7 cellular contexts compared by ENCODE assay signal in genomic region chrX:41559235-41559634, GRCh38.
A peak's percentile ranks its signal among the peaks of the same experiment; 100 is the strongest.
DNase-seq lines count a peak whose midpoint lies in the region; ATAC-seq, FAIRE-seq and TF ChIP-seq lines count a peak whose summit lies in the region.

No MANE protein-coding gene starts in this region.

- H3K36me3 ChIP-seq in GM23338 (ENCODE audit: insufficient read depth) (no peaks in the 10 kb centered on the region), endothelial cell of umbilical vein (ENCODE audit: control insufficient read depth in 2 of 2, extremely low read depth in 1 of 2, insufficient read depth in 2 of 2, low read length in 2 of 2) (no peaks in the 10 kb centered on the region)

- peak; percentile 18 for FAIRE-seq in endothelial cell of umbilical vein (lab: Jason Lieb, UNC)

- no peak for DNase-seq in GM23338 (ENCODE audit: low spot score)
- peak; percentile 72 for DNase-seq in SIG-M5 treated with dmso at 0.1 percent for 504 hours (lab: John Stamatoyannopoulos, UW; ENCODE audit: unreplicated experiment)
- no peak for DNase-seq in endothelial cell of umbilical vein (ENCODE audit: low read depth, low spot score)
- DNase-seq in pons (ENCODE audit: low spot score), result peak; percentile 32
- DNase-seq in NCI-H748 treated with DMSO at 0.1 percent for 48 hours (lab: John Stamatoyannopoulos, UW), result no peak
- DNase-seq in activated effector memory CD4-positive, alpha-beta T cell treated with Interleukin-2 at 50 U/mL for 16 hours, result no peak
- DNase-seq in NCI-H1436 treated with DMSO at 0.1 percent for 48 hours (lab: John Stamatoyannopoulos, UW), result no peak

- peak overlapping the region; percentile 59; the same call in 1 of the 2 replicates for H3K27ac Mint-ChIP-seq in GM23338

- H3K4me2 ChIP-seq in GM23338 (no peak overlapping the region), endothelial cell of umbilical vein (ENCODE audit: insufficient read depth, low read length) (no peak overlapping the region)

- CTCF ChIA-PET in endothelial cell of umbilical vein (lab: Charles Lee), result interaction anchor here (1.1 to 1.6 kb wide), 2 partner anchors 200 to 222 kb away, joined by 5 to 35 read pairs; no protein-coding TSS in a partner anchor

- H3K4me3 ChIP-seq in GM23338 (no peak overlapping the region), endothelial cell of umbilical vein (replicated peaks in 1 of 3; ENCODE audit: insufficient read depth in 1 of 3, low read depth in 1 of 3, low read length in 3 of 3) (no peak overlapping the region)

- no peaks in the 10 kb centered on the region for H3K27me3 ChIP-seq in GM23338 (ENCODE audit: insufficient read depth)
- H3K27me3 ChIP-seq in endothelial cell of umbilical vein (ENCODE audit: control insufficient read depth in 2 of 2, insufficient read depth in 2 of 2, low read length in 2 of 2), result no peaks in the 10 kb centered on the region

- dilution Hi-C loops in endothelial cell of umbilical vein (cut with MboI; ENCODE audit: extremely low pct_ligation_motif_present, low sequenced_read_pairs), result no loop called here

- intact Hi-C loops in endothelial cell of umbilical vein (cut with micrococcal nuclease), result loop anchor here (1.0 to 2.0 kb wide), 3 partner anchors 200 to 2000 kb away; partner anchors contain the start of gene CASK

- ATAC-seq in GM23338, result no peak

- peaks cover 5% of the 10 kb centered on the region; the same call in 2 of the 3 replicates for H3K4me1 Mint-ChIP-seq in GM23338

- no peak overlapping the region for H3K9ac ChIP-seq in endothelial cell of umbilical vein (replicated peaks; ENCODE audit: extremely low read depth, insufficient read depth, low read length)

- H3K79me2 ChIP-seq in GM23338 (replicated peaks; ENCODE audit: insufficient read depth) (no peaks in the 10 kb centered on the region), endothelial cell of umbilical vein (ENCODE audit: control insufficient read depth, insufficient read depth, low read length) (no peaks in the 10 kb centered on the region)

- no peak overlapping the region for H3K27ac ChIP-seq in GM23338 (ENCODE audit: low read depth)
- H3K27ac ChIP-seq in endothelial cell of umbilical vein (ENCODE audit: insufficient read depth, low read depth, low read length), result peak overlapping the region; percentile 43

- no peaks in the 10 kb centered on the region for H3F3A ChIP-seq in GM23338 (replicated peaks; ENCODE audit: low read depth)

- no peak for TF ChIP-seq CTCF in GM23338 (conservative IDR thresholded peaks at IDR 0.05; ENCODE audit: low read depth in 2 of 2)
- TF ChIP-seq CTCF in endothelial cell of umbilical vein (IDR thresholded peaks at IDR 0.05; ENCODE audit: extremely low read depth in 1 of 2, insufficient read depth in 1 of 2, low read depth in 1 of 2, low read length in 2 of 2), result no peak

- no peak for TF ChIP-seq POLR2A in endothelial cell of umbilical vein (IDR thresholded peaks at IDR 0.05; ENCODE audit: low read depth, low read length)

- BruUV-seq in endothelial cell of umbilical vein (replicated peaks; lab: Mats Ljungman, UMichigan), result no TSS peak

- POLR2A ChIA-PET in endothelial cell of umbilical vein (lab: Charles Lee), result no interaction called here

- H4K20me1 ChIP-seq in GM23338 (replicated peaks; ENCODE audit: insufficient read depth) (no peaks in the 10 kb centered on the region), endothelial cell of umbilical vein (replicated peaks; ENCODE audit: control insufficient read depth, extremely low read depth, insufficient read depth, low read length) (no peaks in the 10 kb centered on the region)

- H3K36me3 Mint-ChIP-seq in GM23338 (ENCODE audit: low read depth), result no peaks in the 10 kb centered on the region; the same call in 2 of the 3 replicates

- H3K9me2 ChIP-seq in GM23338 (ENCODE audit: insufficient read depth), result no peaks in the 10 kb centered on the region

- H3K4me1 ChIP-seq in GM23338 (ENCODE audit: insufficient read depth) (no peaks in the 10 kb centered on the region), endothelial cell of umbilical vein (ENCODE audit: control insufficient read depth, extremely low read depth, insufficient read depth, low read length) (peaks cover 15% of the 10 kb centered on the region)

- H3K9me1 ChIP-seq in endothelial cell of umbilical vein (replicated peaks; ENCODE audit: control insufficient read depth, extremely low read depth, insufficient read depth, low read length), result no peaks in the 10 kb centered on the region

- no peaks in the 10 kb centered on the region for H3K27me3 Mint-ChIP-seq in GM23338 (ENCODE audit: insufficient read depth, low read depth, poor library complexity)

- H3K9me3 Mint-ChIP-seq in GM23338, result no peaks in the 10 kb centered on the region

- H3K4me3 Mint-ChIP-seq in GM23338, result no peak overlapping the region

- no peak overlapping the region for H2AFZ ChIP-seq in GM23338
- H2AFZ ChIP-seq in endothelial cell of umbilical vein (ENCODE audit: low read depth, low read length), result peak overlapping the region; percentile 4

- no peaks in the 10 kb centered on the region for H3K9me3 ChIP-seq in endothelial cell of umbilical vein (replicated peaks; ENCODE audit: control insufficient read depth, insufficient read depth, low read length)

TF ChIP-seq in GM23338, 12 proteins besides CTCF, POLR2A, EP300 and RAD21 (continues in another document):
- TF ChIP-seq EZH2 (IDR thresholded peaks at IDR 0.05; ENCODE audit: low read depth, unreplicated experiment) (no peak), STAT1 (IDR thresholded peaks at IDR 0.05; ENCODE audit: unreplicated experiment) (no peak), POLR2AphosphoS5 (IDR thresholded peaks at IDR 0.05; ENCODE audit: low read depth) (no peak), ETS1 (IDR thresholded peaks at IDR 0.05) (no peak), EZH2phosphoT487 (IDR thresholded peaks at IDR 0.05; ENCODE audit: unreplicated experiment) (no peak), JUNB (IDR thresholded peaks at IDR 0.05; ENCODE audit: unreplicated experiment) (no peak), ZNF114 (CRISPR knock-in tag; IDR thresholded peaks at IDR 0.05) (no peak), ZNF331 (CRISPR knock-in tag; IDR thresholded peaks at IDR 0.05; ENCODE audit: low read depth) (no peak)

TF ChIP-seq in endothelial cell of umbilical vein, 7 proteins besides CTCF, POLR2A, EP300 and RAD21:
- TF ChIP-seq MAX (IDR thresholded peaks at IDR 0.05; ENCODE audit: insufficient read depth, insufficient read length) (no peak), FOS (IDR thresholded peaks at IDR 0.05; ENCODE audit: borderline replicate concordance, insufficient read depth, low read length) (no peak), POLR2AphosphoS5 (IDR thresholded peaks at IDR 0.05; ENCODE audit: insufficient read depth, low read depth, low read length) (no peak), EZH2 (IDR thresholded peaks at IDR 0.05; ENCODE audit: borderline replicate concordance, low read depth, low read length, severe bottlenecking) (no peak)

Comparison
In these comparisons a context has a peak if more than half of its experiments do, and no peak if none do; other contexts are left out.
1. DNase-seq: peak in SIG-M5 treated with dmso at 0.1 percent for 504 hours (single experiment) and pons (single experiment); none in GM23338 (single experiment), endothelial cell of umbilical vein (single experiment), NCI-H748 treated with DMSO at 0.1 percent for 48 hours (single experiment), activated effector memory CD4-positive, alpha-beta T cell treated with Interleukin-2 at 50 U/mL for 16 hours (single experiment) and NCI-H1436 treated with DMSO at 0.1 percent for 48 hours (single experiment).